In the genomic region with DNA sequence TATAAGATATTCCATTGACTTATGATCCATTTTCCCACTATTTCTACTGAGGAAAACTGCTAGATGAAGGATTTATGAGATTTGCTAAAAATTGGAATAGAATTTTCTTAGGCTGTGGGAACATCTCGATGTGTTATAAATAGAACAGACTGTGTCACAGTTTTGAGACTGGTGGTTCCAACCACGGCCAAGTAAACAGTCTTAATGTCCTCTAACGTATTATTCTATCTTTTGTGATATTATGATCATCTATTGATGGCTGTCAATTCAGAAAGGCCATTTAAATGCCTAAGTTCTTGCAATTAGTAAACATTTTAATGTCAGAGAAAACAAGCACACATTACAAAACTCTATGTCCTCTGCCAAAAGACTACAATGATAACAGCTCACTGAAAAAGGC, we compare ENCODE assay signal across 17 cellular contexts.
"Had no signal": no experiment of that assay in that cellular context is flagged by ENCODE, and none has a peak within 500 bp of the region (broad histone marks: within the 10 kb centered on the region; RNA-seq: fewer than 3 reads in every experiment).

No MANE protein-coding gene starts in this region.

- DNase-seq: activated CD4-positive, alpha-beta memory T cell treated with anti-CD3 and anti-CD28 coated beads, Interleukin-2, amount 10 ng/mL, durations not matched to agents 7 days and 5 days; activated CD4-positive, alpha-beta T cell treated with anti-CD3 and anti-CD28 coated beads for 1 hour; activated CD8-positive, alpha-beta memory T cell treated with anti-CD3 and anti-CD28 coated beads, Interleukin-2, amount 50 U/mL, for 4 hours; activated naive CD4-positive, alpha-beta T cell; activated naive CD8-positive, alpha-beta T cell treated with anti-CD3 and anti-CD28 coated beads, Interleukin-2, amount 50 U/mL, for 24 hours; esophagus squamous epithelium; foreskin fibroblast; kidney; lower lobe of right lung; naive thymus-derived CD8-positive, alpha-beta T cell; right lobe of liver; stimulated activated CD4-positive, alpha-beta T cell treated with anti-CD3 and anti-CD28 coated beads, Interleukin-2, amount 100 ng/mL, for 24 hours; stimulated activated naive CD4-positive, alpha-beta T cell; substantia nigra; T-helper 9 cell; upper lobe of right lung had no signal

- H3K9me3 ChIP-seq: esophagus squamous epithelium, lower lobe of right lung, right lobe of liver, SJSA1, upper lobe of right lung had no signal

- H3K27me3 ChIP-seq: esophagus squamous epithelium, right lobe of liver, SJSA1, upper lobe of right lung had no signal

- H3K27ac ChIP-seq: esophagus squamous epithelium, lower lobe of right lung, right lobe of liver, SJSA1, upper lobe of right lung had no signal

- H3K36me3 ChIP-seq: esophagus squamous epithelium, right lobe of liver had no signal

- H3K4me3 ChIP-seq: esophagus squamous epithelium, lower lobe of right lung, right lobe of liver, SJSA1, upper lobe of right lung had no signal

- H3K4me1 ChIP-seq: esophagus squamous epithelium, lower lobe of right lung, right lobe of liver, SJSA1, upper lobe of right lung had no signal
